ENCODE assay signal across 19 cellular contexts in genomic region chr1:3415260-3415952, GRCh38.
"Had no signal": no experiment of that assay in that cellular context is flagged by ENCODE, and none has a peak within 500 bp of the region (broad histone marks: within the 10 kb centered on the region; RNA-seq: fewer than 3 reads in every experiment).

No MANE protein-coding gene starts in this region.

- H3K9me3 ChIP-seq: adrenal gland, testis had no signal

- H3K36me3 ChIP-seq: adrenal gland, WERI-Rb-1 had no signal

- H3K4me1 ChIP-seq: adrenal gland had no signal

- H3K4me3 ChIP-seq: adrenal gland, smooth muscle cell, testis, upper lobe of left lung had no signal

- H3K27ac ChIP-seq: adrenal gland, testis, WERI-Rb-1 had no signal

- ATAC-seq: activated naive CD4-positive, alpha-beta T cell treated with anti-CD3 and anti-CD28 coated beads, Interleukin-2, amount 50 U/mL, for 72 hours; stimulated activated effector memory CD8-positive, alpha-beta T cell treated with anti-CD3 and anti-CD28 coated beads, Interleukin-12 subunit alpha, Interleukin-12 subunit beta, amount 100 ng/mL, for 72 hours; T-helper 17 cell had no signal

- H3K4me2 ChIP-seq: smooth muscle cell had no signal

- DNase-seq: activated CD4-positive, alpha-beta T cell treated with anti-CD3 and anti-CD28 coated beads for 1 hour; activated CD4-positive, alpha-beta T cell treated with anti-CD3 and anti-CD28 coated beads, Interleukin-2, amount 50 U/mL, for 4 hours; activated gamma-delta T cell; adrenal gland; erythroblast; foreskin melanocyte; mammary epithelial cell; midbrain; nucleus accumbens; posterior cingulate gyrus; stimulated activated CD4-positive, alpha-beta T cell treated with anti-CD3 and anti-CD28 coated beads, Interleukin-4, amount 100 ng/mL, for 24 hours; T-helper 17 cell; testis; WERI-Rb-1 had no signal

- FAIRE-seq: astrocyte had no signal

- H3K27me3 ChIP-seq: testis, upper lobe of left lung had no signal
